8 cellular contexts compared by ENCODE assay signal in genomic region chr13:32538234-32538620, GRCh38. TPM values are rescaled to one million over a fixed set of nuclear protein-coding genes. Genes with fewer than 3 reads are reported as not detected.
DNase-seq lines count a peak whose midpoint lies in the region; ATAC-seq and TF ChIP-seq lines count a peak whose summit lies in the region.

No MANE protein-coding gene starts in this region.

- TF ChIP-seq CTCF in AG04449 (IDR thresholded peaks at IDR 0.05; ENCODE audit: insufficient read depth, low read length, missing control alignments) (no peak), OCI-LY7 (conservative IDR thresholded peaks at IDR 0.05; ENCODE audit: low read length) (no peak), lower lobe of right lung (IDR thresholded peaks at IDR 0.05) (no peak)

- H3K27ac Mint-ChIP-seq in dendritic cell treated with granulocyte-macrophage colony-stimulating factor and Interleukin-4, amounts not matched to agents 40 ng/mL and 50 ng/mL, for 4 days: peak overlapping the region; percentile 98

- CTCF ChIA-PET in AG04449 (lab: Yijun Ruan, JAX): interaction anchor here (1.6 to 2.1 kb wide), 4 partner anchors 9 to 223 kb away, joined by 3 to 9 read pairs (median 8); partner anchors contain the start of genes BRCA2 and ZAR1L
- CTCF ChIA-PET in OCI-LY7 (lab: Charles Lee; ENCODE audit: unreplicated experiment): no interaction called here

- peaks cover 45% of the 10 kb centered on the region for H3K4me1 Mint-ChIP-seq in dendritic cell treated with granulocyte-macrophage colony-stimulating factor and Interleukin-4, amounts not matched to agents 40 ng/mL and 50 ng/mL, for 4 days (ENCODE audit: low read depth)

- peak overlapping the region; percentile 54 for H3K27ac ChIP-seq in OCI-LY7 (ENCODE audit: low read depth, low read length, poor library complexity, severe bottlenecking)
- peak overlapping the region; percentile 93 for H3K27ac ChIP-seq in lower lobe of right lung
- peak overlapping the region; percentile 99 for H3K27ac ChIP-seq in thymus (ENCODE audit: low read depth)

- H3K4me1 ChIP-seq in OCI-LY7 (ENCODE audit: insufficient read depth, low read length, poor library complexity, severe bottlenecking) (peaks cover 11% of the 10 kb centered on the region), lower lobe of right lung (peaks cover 42% of the 10 kb centered on the region), thymus (ENCODE audit: control insufficient read depth, insufficient read depth, low read length) (peaks cover 13% of the 10 kb centered on the region)

- H3K27me3 ChIP-seq in lower lobe of right lung (ENCODE audit: low read depth): no peaks in the 10 kb centered on the region
- no peaks in the 10 kb centered on the region for H3K27me3 ChIP-seq in thymus (ENCODE audit: control insufficient read depth, insufficient read depth)

- H3K4me3 ChIP-seq in AG04449 (ENCODE audit: low read depth, low read length): peak overlapping the region; percentile 98
- H3K4me3 ChIP-seq in OCI-LY7 (ENCODE audit: low read depth, low read length, poor library complexity, severe bottlenecking): peak overlapping the region; percentile 83
- H3K4me3 ChIP-seq in lower lobe of right lung: peak overlapping the region; percentile 85
- peak overlapping the region; percentile 97 for H3K4me3 ChIP-seq in thymus (ENCODE audit: low read length)

- no peaks in the 10 kb centered on the region for H3K9me2 ChIP-seq in OCI-LY7 (ENCODE audit: insufficient read depth, low read length)

- POLR2A ChIA-PET in AG04449 (lab: Yijun Ruan, JAX) (interaction anchor here (0.6 kb wide), 1 partner anchor 25 kb away, joined by 3 read pairs; no protein-coding TSS in a partner anchor), OCI-LY7 (lab: Charles Lee) (interaction anchor here (0.9 to 1.3 kb wide), 3 partner anchors 43 to 1802 kb away, joined by 3 to 6 read pairs (median 5); no protein-coding TSS in a partner anchor)

- peaks cover 39% of the 10 kb centered on the region for H3K79me2 ChIP-seq in OCI-LY7 (ENCODE audit: insufficient read depth, low read depth, low read length)

- under 1% methylated on average over 20 of the region's 20 CpGs for whole genome bisulfite sequencing in thymus

- peak; percentile 74 for ATAC-seq in GM18505 (IDR thresholded peaks at IDR 0.05; ENCODE audit: unreplicated experiment)
- ATAC-seq in HG02852 (IDR thresholded peaks at IDR 0.05; ENCODE audit: unreplicated experiment): peak; percentile 81
- ATAC-seq in lower lobe of right lung: peak; percentile 86 to 89

- peaks cover 45% of the 10 kb centered on the region for H3K36me3 Mint-ChIP-seq in dendritic cell treated with granulocyte-macrophage colony-stimulating factor and Interleukin-4, amounts not matched to agents 40 ng/mL and 50 ng/mL, for 4 days (ENCODE audit: low read depth)

- TSS peak; percentile 76 for BruUV-seq in OCI-LY7 (replicated peaks; lab: Mats Ljungman, UMichigan)

- H3K4me2 ChIP-seq in OCI-LY7 (ENCODE audit: low read length): peak overlapping the region; percentile 82

- H3K36me3 ChIP-seq in OCI-LY7 (ENCODE audit: insufficient read depth, low read length) (peaks cover 31% of the 10 kb centered on the region), lower lobe of right lung (peaks cover 14% of the 10 kb centered on the region), thymus (ENCODE audit: control insufficient read depth, insufficient read depth) (peaks cover 3% of the 10 kb centered on the region)

- TF ChIP-seq POLR2A in GM18505 (IDR thresholded peaks at IDR 0.05; ENCODE audit: borderline replicate concordance, extremely low read depth, insufficient read depth, insufficient read length): peak; percentile 18

- H3K27me3 Mint-ChIP-seq in dendritic cell treated with granulocyte-macrophage colony-stimulating factor and Interleukin-4, amounts not matched to agents 40 ng/mL and 50 ng/mL, for 4 days: no peaks in the 10 kb centered on the region

- DNase-seq in AG04449 (ENCODE audit: low read depth, low spot score): peak; percentile 5
- no peak for DNase-seq in OCI-LY7 (ENCODE audit: low spot score)
- DNase-seq in lower lobe of right lung: peak; percentile 56
- no peak for DNase-seq in HuH-7.5 (ENCODE audit: low spot score)

- no peaks in the 10 kb centered on the region for H4K20me1 ChIP-seq in OCI-LY7 (ENCODE audit: insufficient read depth, low read length)

- intact Hi-C loops in OCI-LY7 (cut with micrococcal nuclease; ENCODE audit: unreplicated experiment): loop anchor here (2.0 to 5.0 kb wide), 3 partner anchors 44 to 223 kb away; partner anchors contain the start of genes BRCA2 and ZAR1L
- intact Hi-C loops in dendritic cell treated with granulocyte-macrophage colony-stimulating factor and Interleukin-4, amounts not matched to agents 40 ng/mL and 50 ng/mL, for 4 days (cut with micrococcal nuclease): loop anchor here (2.0 to 5.0 kb wide), 5 partner anchors 44 to 1004 kb away; partner anchors contain the start of genes BRCA2, N4BP2L1 and ZAR1L
- intact Hi-C loops in lower lobe of right lung (cut with DNase I): no loop called here

- H3K9me3 ChIP-seq in OCI-LY7 (ENCODE audit: low read length): peaks cover 5% of the 10 kb centered on the region; the same call in 1 of the 2 replicates
- H3K9me3 ChIP-seq in lower lobe of right lung: no peaks in the 10 kb centered on the region
- no peaks in the 10 kb centered on the region for H3K9me3 ChIP-seq in thymus (ENCODE audit: control insufficient read depth)

- H3K9me3 Mint-ChIP-seq in dendritic cell treated with granulocyte-macrophage colony-stimulating factor and Interleukin-4, amounts not matched to agents 40 ng/mL and 50 ng/mL, for 4 days: no peaks in the 10 kb centered on the region

- peak overlapping the region; percentile 98 for H2AFZ ChIP-seq in OCI-LY7 (ENCODE audit: low read length)

- peak overlapping the region; percentile 94 for H3K4me3 Mint-ChIP-seq in dendritic cell treated with granulocyte-macrophage colony-stimulating factor and Interleukin-4, amounts not matched to agents 40 ng/mL and 50 ng/mL, for 4 days

RNA-seq across cellular contexts. Expression of gene N4BP2L2, which starts 0.4 kb away (rescaled TPM):
- 54.2 and 57.5 TPM in 2 replicates for total RNA-seq in OCI-LY7 (2014; rRNA removed; shearing (Covaris generic))
- total RNA-seq in OCI-LY7 (2022) (76.3 and 81.2 TPM in 2 replicates), lower lobe of right lung (192 TPM)
- 137 TPM for polyA plus RNA-seq in thymus

RNA-seq across cellular contexts. Expression of gene PDS5B, which starts 48.0 kb away (rescaled TPM):
- 34.1 and 41.2 TPM in 2 replicates for total RNA-seq in OCI-LY7 (2014; rRNA removed; shearing (Covaris generic))
- total RNA-seq in OCI-LY7 (2022): 70.4 and 78.6 TPM in 2 replicates
- 46.3 TPM for total RNA-seq in lower lobe of right lung
- 12.8 TPM for polyA plus RNA-seq in thymus

Comparison
In these comparisons a context has a peak if more than half of its experiments do, and no peak if none do; other contexts are left out.
1. DNase-seq: peak in AG04449 (single experiment) and lower lobe of right lung (single experiment); none in OCI-LY7 (single experiment) and HuH-7.5 (single experiment).
2. Peak in every context shown above with its lines, with median percentiles within 50 percentile points of each other: H3K4me3 ChIP-seq, ATAC-seq and H3K27ac ChIP-seq.